30 cellular contexts compared by ENCODE assay signal in genomic region chr5:8700222-8700621, GRCh38.
"Had no signal": no experiment of that assay in that cellular context is flagged by ENCODE, and none has a peak within 500 bp of the region (broad histone marks: within the 10 kb centered on the region; RNA-seq: fewer than 3 reads in every experiment).

No MANE protein-coding gene starts in this region.

- H3K4me1 Mint-ChIP-seq: central memory CD8-positive, alpha-beta T cell; immature natural killer cell; naive thymus-derived CD8-positive, alpha-beta T cell; neural crest cell; stimulated activated memory B cell treated with anti-CD40 and anti-IgM and Interleukin-4, amounts not matched to agents 10 μg/mL and 1 μg/mL and 100 μg/mL, for 72 hours; stimulated activated naive CD8-positive, alpha-beta T cell treated with anti-CD3 and anti-CD28 coated beads, Interleukin-15, amount 100 ng/mL, for 72 hours had no signal

- H3K4me3 Mint-ChIP-seq: activated T-cell treated with anti-CD3 and anti-CD28 coated beads, Interleukin-2, amount 50 U/mL, for 72 hours; central memory CD8-positive, alpha-beta T cell; immature natural killer cell; naive thymus-derived CD8-positive, alpha-beta T cell; neural crest cell; stimulated activated memory B cell treated with anti-CD40 and anti-IgM and Interleukin-4, amounts not matched to agents 10 μg/mL and 1 μg/mL and 100 μg/mL, for 72 hours; stimulated activated naive CD8-positive, alpha-beta T cell treated with anti-CD3 and anti-CD28 coated beads, Interleukin-15, amount 100 ng/mL, for 72 hours had no signal

- H3K9me3 Mint-ChIP-seq: stimulated activated memory B cell treated with anti-CD40 and anti-IgM and Interleukin-4, amounts not matched to agents 10 μg/mL and 1 μg/mL and 100 μg/mL, for 72 hours had no signal

- H3K27ac ChIP-seq: epithelial cell of prostate, foreskin keratinocyte, heart left ventricle, pancreas, prostate gland, sigmoid colon had no signal

- H3K27ac Mint-ChIP-seq: activated naive CD4-positive, alpha-beta T cell treated with anti-CD3 and anti-CD28 coated beads, Interleukin-2, amount 50 U/mL, for 72 hours; activated T-cell treated with anti-CD3 and anti-CD28 coated beads, Interleukin-2, amount 50 U/mL, for 72 hours; immature natural killer cell; naive thymus-derived CD8-positive, alpha-beta T cell; stimulated activated memory B cell treated with anti-CD40 and anti-IgM and Interleukin-4, amounts not matched to agents 10 μg/mL and 1 μg/mL and 100 μg/mL, for 72 hours; stimulated activated naive CD8-positive, alpha-beta T cell treated with anti-CD3 and anti-CD28 coated beads, Interleukin-15, amount 100 ng/mL, for 72 hours had no signal

- ATAC-seq: activated naive CD4-positive, alpha-beta T cell treated with anti-CD3 and anti-CD28 coated beads, Interleukin-2, amount 50 U/mL, for 72 hours; activated T-cell treated with anti-CD3 and anti-CD28 coated beads, Interleukin-2, amount 50 U/mL, for 72 hours; foreskin keratinocyte; heart left ventricle; naive thymus-derived CD8-positive, alpha-beta T cell; pancreas; stimulated activated memory B cell treated with anti-CD40 and anti-IgM and Interleukin-4, amounts not matched to agents 10 μg/mL and 1 μg/mL and 100 μg/mL, for 72 hours; stimulated activated naive CD8-positive, alpha-beta T cell treated with anti-CD3 and anti-CD28 coated beads, Interleukin-15, amount 100 ng/mL, for 72 hours had no signal

- H3K36me3 Mint-ChIP-seq: activated naive CD4-positive, alpha-beta T cell treated with anti-CD3 and anti-CD28 coated beads, Interleukin-2, amount 50 U/mL, for 72 hours; immature natural killer cell; naive thymus-derived CD8-positive, alpha-beta T cell; stimulated activated memory B cell treated with anti-CD40 and anti-IgM and Interleukin-4, amounts not matched to agents 10 μg/mL and 1 μg/mL and 100 μg/mL, for 72 hours had no signal

- DNase-seq: activated CD4-positive, alpha-beta T cell treated with anti-CD3 and anti-CD28 coated beads for 4 hours; activated CD4-positive, alpha-beta T cell treated with anti-CD3 and anti-CD28 coated beads, Interleukin-2, amount 50 U/mL, for 4 hours; activated CD4-positive, CD25-positive, alpha-beta regulatory T cell; activated naive CD4-positive, alpha-beta T cell; activated T-cell treated with anti-CD3 and anti-CD28 coated beads for 4 hours; activated T-cell treated with anti-CD3 and anti-CD28 coated beads, Interleukin-2, amount 50 U/mL, for 72 hours; effector CD8-positive, alpha-beta T cell; esophagus squamous epithelium; foreskin keratinocyte; heart left ventricle; hypothalamus; immature natural killer cell; kidney; naive thymus-derived CD8-positive, alpha-beta T cell; nucleus accumbens; pancreas; sigmoid colon; stimulated activated CD4-positive, alpha-beta T cell treated with anti-CD3 and anti-CD28 coated beads, Interleukin-1b, Interleukin-23, amount 100 ng/mL, for 48 hours; stimulated activated CD4-positive, alpha-beta T cell treated with anti-CD3 and anti-CD28 coated beads, Interleukin-4, amount 100 ng/mL, for 4 hours; stimulated activated CD8-positive, alpha-beta memory T cell treated with anti-CD3 and anti-CD28 coated beads, Interleukin-4, amount 100 ng/mL, for 48 hours; stimulated activated naive CD8-positive, alpha-beta T cell treated with anti-CD3 and anti-CD28 coated beads, Interleukin-15, amount 100 ng/mL, for 72 hours; substantia nigra; T-helper 2 cell had no signal

- H3K9me3 ChIP-seq: esophagus squamous epithelium, pancreas, prostate gland, sigmoid colon had no signal

- H3K4me1 ChIP-seq: esophagus squamous epithelium, foreskin keratinocyte, heart left ventricle, pancreas, prostate gland had no signal

- H3K4me2 ChIP-seq: smooth muscle cell had no signal

- H3K27me3 ChIP-seq: esophagus squamous epithelium, foreskin keratinocyte, heart left ventricle, pancreas, sigmoid colon had no signal

- H3K4me3 ChIP-seq: esophagus squamous epithelium, heart left ventricle, pancreas, prostate gland, sigmoid colon, smooth muscle cell had no signal

- H3K36me3 ChIP-seq: esophagus squamous epithelium, heart left ventricle, pancreas, prostate gland, sigmoid colon had no signal

- H3K27me3 Mint-ChIP-seq: central memory CD8-positive, alpha-beta T cell; naive thymus-derived CD8-positive, alpha-beta T cell; stimulated activated memory B cell treated with anti-CD40 and anti-IgM and Interleukin-4, amounts not matched to agents 10 μg/mL and 1 μg/mL and 100 μg/mL, for 72 hours; stimulated activated naive CD8-positive, alpha-beta T cell treated with anti-CD3 and anti-CD28 coated beads, Interleukin-15, amount 100 ng/mL, for 72 hours had no signal
